Comparison of ENCODE assay signal across 1 cellular context in the genomic region with DNA sequence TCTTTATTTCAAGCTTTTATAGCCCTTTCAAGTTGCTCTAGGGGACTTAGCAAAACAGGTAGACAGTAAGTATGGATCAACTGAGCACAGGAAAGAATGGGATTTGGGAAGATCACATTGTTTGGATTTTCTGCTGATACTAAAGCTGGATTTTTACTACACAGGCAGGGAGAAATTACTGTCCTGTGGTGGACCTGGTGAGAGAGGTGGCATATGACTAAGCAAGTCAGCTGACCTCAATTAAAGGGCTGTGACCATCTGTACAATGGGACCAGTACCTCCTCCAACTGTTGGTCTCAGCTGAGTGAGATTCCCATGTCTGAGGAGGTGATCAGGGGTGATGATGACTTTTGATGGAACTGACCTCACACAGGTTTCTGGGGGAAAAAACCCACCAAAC.
TF ChIP-seq lines count a peak whose summit lies in the region.

No MANE protein-coding gene starts in this region.

TF ChIP-seq in K562, 482 proteins besides CTCF, POLR2A, EP300 and RAD21 (continued from another document):
- peak in 1 of 2 experiments; percentile 22; a peak in 1 of 3 replicates for TF ChIP-seq CBX3 (IDR thresholded peaks at IDR 0.05; ENCODE audit: borderline replicate concordance in 1 of 2, low read length in 2 of 2)
- peak; percentile 34; the same call in 1 of the 2 replicates for TF ChIP-seq CBFA2T2 (conservative IDR thresholded peaks at IDR 0.05)
- TF ChIP-seq RAD51 (IDR thresholded peaks at IDR 0.05; ENCODE audit: borderline replicate concordance, low read depth), result peak; percentile 61; the same call in 1 of the 2 replicates
- no peak for TF ChIP-seq FOXA1 (IDR thresholded peaks at IDR 0.05; ENCODE audit: borderline replicate concordance)
- peak; percentile 41 for TF ChIP-seq PHF20 (IDR thresholded peaks at IDR 0.05; ENCODE audit: partially characterized antibody)
- peak; percentile 60 for TF ChIP-seq SMARCA5 (IDR thresholded peaks at IDR 0.05)
- no peak for TF ChIP-seq NELFE (IDR thresholded peaks at IDR 0.05; ENCODE audit: insufficient read depth, insufficient read length)
- TF ChIP-seq, protein P1, sequence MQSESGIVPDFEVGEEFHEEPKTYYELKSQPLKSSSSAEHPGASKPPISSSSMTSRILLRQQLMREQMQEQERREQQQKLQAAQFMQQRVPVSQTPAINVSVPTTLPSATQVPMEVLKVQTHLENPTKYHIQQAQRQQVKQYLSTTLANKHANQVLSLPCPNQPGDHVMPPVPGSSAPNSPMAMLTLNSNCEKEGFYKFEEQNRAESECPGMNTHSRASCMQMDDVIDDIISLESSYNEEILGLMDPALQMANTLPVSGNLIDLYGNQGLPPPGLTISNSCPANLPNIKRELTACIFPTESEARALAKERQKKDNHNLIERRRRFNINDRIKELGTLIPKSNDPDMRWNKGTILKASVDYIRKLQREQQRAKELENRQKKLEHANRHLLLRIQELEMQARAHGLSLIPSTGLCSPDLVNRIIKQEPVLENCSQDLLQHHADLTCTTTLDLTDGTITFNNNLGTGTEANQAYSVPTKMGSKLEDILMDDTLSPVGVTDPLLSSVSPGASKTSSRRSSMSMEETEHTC (IDR thresholded peaks at IDR 0.05), result 0 out of 2 replicates have a peak, but pooled peaks have one; percentile 43
- TF ChIP-seq JUND (IDR thresholded peaks at IDR 0.05; ENCODE audit: borderline replicate concordance, low read depth, low read length), result peak; percentile 49; the same call in 1 of the 2 replicates
- TF ChIP-seq JUND (tag; IDR thresholded peaks at IDR 0.05; ENCODE audit: borderline replicate concordance, low read depth, low read length), result peak; percentile 56; the same call in 1 of the 3 replicates
- peak; percentile 18 for TF ChIP-seq TBP (optimal IDR thresholded peaks at IDR 0.05; ENCODE audit: low read depth, low read length)
- 0 out of 2 replicates have a peak, but pooled peaks have one; percentile 12 for TF ChIP-seq CC2D1A (IDR thresholded peaks at IDR 0.05)
- TF ChIP-seq NFE2 (IDR thresholded peaks at IDR 0.05; ENCODE audit: low read depth), result peak; percentile 71
- peak; percentile 45; the same call in 1 of the 2 replicates for TF ChIP-seq CBX1 (IDR thresholded peaks at IDR 0.05; ENCODE audit: low read depth)
- peak; percentile 37 to 84; a peak in 2 of 4 replicates for TF ChIP-seq RCOR1 (IDR thresholded peaks at IDR 0.05; ENCODE audit: borderline replicate concordance in 1 of 2, low read depth in 2 of 2, low read length in 2 of 2)
- TF ChIP-seq ESRRA (IDR thresholded peaks at IDR 0.05; ENCODE audit: borderline replicate concordance, low read depth), result peak; percentile 42; the same call in 1 of the 2 replicates
- TF ChIP-seq KLF16 (IDR thresholded peaks at IDR 0.05), result no peak
- no peak for TF ChIP-seq ATF7 (IDR thresholded peaks at IDR 0.05)
- TF ChIP-seq, protein P2, sequence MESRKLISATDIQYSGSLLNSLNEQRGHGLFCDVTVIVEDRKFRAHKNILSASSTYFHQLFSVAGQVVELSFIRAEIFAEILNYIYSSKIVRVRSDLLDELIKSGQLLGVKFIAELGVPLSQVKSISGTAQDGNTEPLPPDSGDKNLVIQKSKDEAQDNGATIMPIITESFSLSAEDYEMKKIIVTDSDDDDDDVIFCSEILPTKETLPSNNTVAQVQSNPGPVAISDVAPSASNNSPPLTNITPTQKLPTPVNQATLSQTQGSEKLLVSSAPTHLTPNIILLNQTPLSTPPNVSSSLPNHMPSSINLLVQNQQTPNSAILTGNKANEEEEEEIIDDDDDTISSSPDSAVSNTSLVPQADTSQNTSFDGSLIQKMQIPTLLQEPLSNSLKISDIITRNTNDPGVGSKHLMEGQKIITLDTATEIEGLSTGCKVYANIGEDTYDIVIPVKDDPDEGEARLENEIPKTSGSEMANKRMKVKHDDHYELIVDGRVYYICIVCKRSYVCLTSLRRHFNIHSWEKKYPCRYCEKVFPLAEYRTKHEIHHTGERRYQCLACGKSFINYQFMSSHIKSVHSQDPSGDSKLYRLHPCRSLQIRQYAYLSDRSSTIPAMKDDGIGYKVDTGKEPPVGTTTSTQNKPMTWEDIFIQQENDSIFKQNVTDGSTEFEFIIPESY (CRISPR knock-in tag; IDR thresholded peaks at IDR 0.05), result no peak
- TF ChIP-seq FOXJ2 (tag; IDR thresholded peaks at IDR 0.05), result no peak
- TF ChIP-seq, protein P3, sequence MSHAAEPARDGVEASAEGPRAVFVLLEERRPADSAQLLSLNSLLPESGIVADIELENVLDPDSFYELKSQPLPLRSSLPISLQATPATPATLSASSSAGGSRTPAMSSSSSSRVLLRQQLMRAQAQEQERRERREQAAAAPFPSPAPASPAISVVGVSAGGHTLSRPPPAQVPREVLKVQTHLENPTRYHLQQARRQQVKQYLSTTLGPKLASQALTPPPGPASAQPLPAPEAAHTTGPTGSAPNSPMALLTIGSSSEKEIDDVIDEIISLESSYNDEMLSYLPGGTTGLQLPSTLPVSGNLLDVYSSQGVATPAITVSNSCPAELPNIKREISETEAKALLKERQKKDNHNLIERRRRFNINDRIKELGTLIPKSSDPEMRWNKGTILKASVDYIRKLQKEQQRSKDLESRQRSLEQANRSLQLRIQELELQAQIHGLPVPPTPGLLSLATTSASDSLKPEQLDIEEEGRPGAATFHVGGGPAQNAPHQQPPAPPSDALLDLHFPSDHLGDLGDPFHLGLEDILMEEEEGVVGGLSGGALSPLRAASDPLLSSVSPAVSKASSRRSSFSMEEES (CRISPR knock-in tag; IDR thresholded peaks at IDR 0.05), result no peak; the same call in 1 of the 2 replicates
- no peak for TF ChIP-seq ZBTB17 (CRISPR knock-in tag; IDR thresholded peaks at IDR 0.05)
- TF ChIP-seq PTBP1 (IDR thresholded peaks at IDR 0.05; ENCODE audit: low read depth, low read length), result 0 out of 2 replicates have a peak, but pooled peaks have one; percentile 59
- TF ChIP-seq, protein P4, sequence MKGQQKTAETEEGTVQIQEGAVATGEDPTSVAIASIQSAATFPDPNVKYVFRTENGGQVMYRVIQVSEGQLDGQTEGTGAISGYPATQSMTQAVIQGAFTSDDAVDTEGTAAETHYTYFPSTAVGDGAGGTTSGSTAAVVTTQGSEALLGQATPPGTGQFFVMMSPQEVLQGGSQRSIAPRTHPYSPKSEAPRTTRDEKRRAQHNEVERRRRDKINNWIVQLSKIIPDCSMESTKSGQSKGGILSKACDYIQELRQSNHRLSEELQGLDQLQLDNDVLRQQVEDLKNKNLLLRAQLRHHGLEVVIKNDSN (CRISPR knock-in tag; IDR thresholded peaks at IDR 0.05), result peak; percentile 64; the same call in 1 of the 2 replicates
- peak; percentile 80 to 87 for TF ChIP-seq KDM1A (IDR thresholded peaks at IDR 0.05)
- TF ChIP-seq ZNF24 (IDR thresholded peaks at IDR 0.05), result 0 out of 2 replicates have a peak, but pooled peaks have one; percentile 35
- TF ChIP-seq, protein P5, sequence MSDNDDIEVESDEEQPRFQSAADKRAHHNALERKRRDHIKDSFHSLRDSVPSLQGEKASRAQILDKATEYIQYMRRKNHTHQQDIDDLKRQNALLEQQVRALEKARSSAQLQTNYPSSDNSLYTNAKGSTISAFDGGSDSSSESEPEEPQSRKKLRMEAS (CRISPR knock-in tag; IDR thresholded peaks at IDR 0.05), result no peak
- TF ChIP-seq POLR2AphosphoS5 (IDR thresholded peaks at IDR 0.05; ENCODE audit: control insufficient read depth, insufficient read depth, low read depth, low read length), result 0 out of 2 replicates have a peak, but pooled peaks have one; percentile 20
- TF ChIP-seq, protein P6, sequence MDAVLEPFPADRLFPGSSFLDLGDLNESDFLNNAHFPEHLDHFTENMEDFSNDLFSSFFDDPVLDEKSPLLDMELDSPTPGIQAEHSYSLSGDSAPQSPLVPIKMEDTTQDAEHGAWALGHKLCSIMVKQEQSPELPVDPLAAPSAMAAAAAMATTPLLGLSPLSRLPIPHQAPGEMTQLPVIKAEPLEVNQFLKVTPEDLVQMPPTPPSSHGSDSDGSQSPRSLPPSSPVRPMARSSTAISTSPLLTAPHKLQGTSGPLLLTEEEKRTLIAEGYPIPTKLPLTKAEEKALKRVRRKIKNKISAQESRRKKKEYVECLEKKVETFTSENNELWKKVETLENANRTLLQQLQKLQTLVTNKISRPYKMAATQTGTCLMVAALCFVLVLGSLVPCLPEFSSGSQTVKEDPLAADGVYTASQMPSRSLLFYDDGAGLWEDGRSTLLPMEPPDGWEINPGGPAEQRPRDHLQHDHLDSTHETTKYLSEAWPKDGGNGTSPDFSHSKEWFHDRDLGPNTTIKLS (IDR thresholded peaks at IDR 0.05; ENCODE audit: borderline replicate concordance, low read depth), result no peak
- TF ChIP-seq RBM25 (IDR thresholded peaks at IDR 0.05; ENCODE audit: low read depth, low read length, severe bottlenecking), result peak; percentile 93
- peak; percentile 58; the same call in 1 of the 2 replicates for TF ChIP-seq HDAC2 (IDR thresholded peaks at IDR 0.05)
- TF ChIP-seq BCOR (IDR thresholded peaks at IDR 0.05), result peak; percentile 89
- peak; percentile 54 for TF ChIP-seq FOSL1 (tag; conservative IDR thresholded peaks at IDR 0.05)
